ENCODE assay signal across 12 cellular contexts in genomic region chr5:146731909-146732659, GRCh38.
A peak's percentile ranks its signal among the peaks of the same experiment; 100 is the strongest.
DNase-seq lines count a peak whose midpoint lies in the region; TF ChIP-seq lines count a peak whose summit lies in the region.
"Had no signal": no experiment of that assay in that cellular context is flagged by ENCODE, and none has a peak within 500 bp of the region (broad histone marks: within the 10 kb centered on the region; RNA-seq: fewer than 3 reads in every experiment).

No MANE protein-coding gene starts in this region.

- POLR2A ChIA-PET in Caco-2 (lab: Charles Lee), result no interaction called here

- H3K27ac Mint-ChIP-seq in Caco-2 (ENCODE audit: unreplicated experiment), result peak overlapping the region; percentile 51
- peak overlapping the region; percentile 72 for H3K27ac Mint-ChIP-seq in endodermal cell
- no peak overlapping the region for H3K27ac Mint-ChIP-seq in activated T-helper 2 cell treated with anti-CD3 and anti-CD28 coated beads, Interferon-gamma antibody, Interleukin-2, Interleukin-4, amounts not matched to agents 10 μg/mL and 5 μg/mL and 100 μg/mL, durations not matched to agents 14 hours and 24 hours and 36 hours
- H3K27ac Mint-ChIP-seq: progenitor cell of endocrine pancreas had no signal

- H3K4me3 ChIP-seq in Caco-2 (ENCODE audit: low read depth, low read length) (no peak overlapping the region), NT2/D1 (ENCODE audit: insufficient read length, low read depth) (no peak overlapping the region), endodermal cell (ENCODE audit: low read length) (no peak overlapping the region), mesodermal cell (ENCODE audit: extremely low read depth, insufficient read depth, low read length, poor library complexity, severe bottlenecking) (no peak overlapping the region)
- H3K4me3 ChIP-seq: heart right ventricle had no signal

- H3K27me3 ChIP-seq in Caco-2 (replicated peaks; ENCODE audit: control insufficient read depth, insufficient read depth, low read length), result no peaks in the 10 kb centered on the region
- no peaks in the 10 kb centered on the region for H3K27me3 ChIP-seq in NT2/D1 (ENCODE audit: insufficient read depth, insufficient read length)
- H3K27me3 ChIP-seq in endodermal cell (ENCODE audit: control insufficient read depth, insufficient read depth, low read length, poor library complexity, severe bottlenecking), result no peaks in the 10 kb centered on the region
- H3K27me3 ChIP-seq: heart right ventricle had no signal

- DNase-seq in Caco-2, result no peak
- peak; percentile 8 for DNase-seq in NT2/D1 (ENCODE audit: low read depth, low spot score)
- DNase-seq in endodermal cell, result no peak
- DNase-seq in putamen (ENCODE audit: low spot score), result no peak
- no peak for DNase-seq in activated T-helper 2 cell treated with anti-CD3 and anti-CD28 coated beads, Interferon-gamma antibody, Interleukin-2, Interleukin-4, amounts not matched to agents 10 μg/mL and 5 μg/mL and 100 μg/mL, durations not matched to agents 14 hours and 24 hours and 36 hours (ENCODE audit: low spot score)
- DNase-seq in UCSD-AML1 (lab: John Stamatoyannopoulos, UW; ENCODE audit: unreplicated experiment), result no peak
- no peak for DNase-seq in SK-N-DZ (ENCODE audit: low spot score)
- DNase-seq: central memory CD4-positive, alpha-beta T cell; heart right ventricle; NCI-H2029 had no signal

- H3K27me3 Mint-ChIP-seq in Caco-2 (ENCODE audit: insufficient read depth, unreplicated experiment), result no peaks in the 10 kb centered on the region
- H3K27me3 Mint-ChIP-seq in endodermal cell (ENCODE audit: insufficient read depth), result no peaks in the 10 kb centered on the region
- H3K27me3 Mint-ChIP-seq in activated T-helper 2 cell treated with anti-CD3 and anti-CD28 coated beads, Interferon-gamma antibody, Interleukin-2, Interleukin-4, amounts not matched to agents 10 μg/mL and 5 μg/mL and 100 μg/mL, durations not matched to agents 14 hours and 24 hours and 36 hours (ENCODE audit: low read depth), result no peaks in the 10 kb centered on the region
- H3K27me3 Mint-ChIP-seq: progenitor cell of endocrine pancreas had no signal

- no TSS peak for BruUV-seq in Caco-2 (replicated peaks; lab: Mats Ljungman, UMichigan)

- TF ChIP-seq CTCF in Caco-2 (IDR thresholded peaks at IDR 0.05; ENCODE audit: insufficient read depth in 1 of 2, low read depth in 1 of 2, low read length in 1 of 2, severe bottlenecking in 1 of 2, unreplicated experiment in 1 of 2) (no peak), endodermal cell (conservative IDR thresholded peaks at IDR 0.05) (no peak)

- H3K4me1 ChIP-seq in Caco-2 (peaks cover 24% of the 10 kb centered on the region), NT2/D1 (ENCODE audit: insufficient read depth, insufficient read length) (no peaks in the 10 kb centered on the region), endodermal cell (ENCODE audit: control insufficient read depth, insufficient read depth, low read length) (no peaks in the 10 kb centered on the region), mesodermal cell (ENCODE audit: control insufficient read depth, insufficient read depth, low read length, poor library complexity, severe bottlenecking) (peaks cover 20% of the 10 kb centered on the region)
- H3K4me1 ChIP-seq: heart right ventricle had no signal

- intact Hi-C loops in Caco-2 (cut with micrococcal nuclease; ENCODE audit: unreplicated experiment), result no loop called here
- intact Hi-C loops in activated T-helper 2 cell treated with anti-CD3 and anti-CD28 coated beads, Interferon-gamma antibody, Interleukin-2, Interleukin-4, amounts not matched to agents 10 μg/mL and 5 μg/mL and 100 μg/mL, durations not matched to agents 14 hours and 24 hours and 36 hours (cut with micrococcal nuclease), result no loop called here

- H3K9me3 ChIP-seq in Caco-2, result peaks cover 36% of the 10 kb centered on the region
- peaks cover 24% of the 10 kb centered on the region; the same call in 1 of the 2 replicates for H3K9me3 ChIP-seq in NT2/D1 (ENCODE audit: insufficient read depth, low read length)
- H3K9me3 ChIP-seq in endodermal cell (ENCODE audit: control insufficient read depth, low read length), result peaks cover 29% of the 10 kb centered on the region
- peaks cover 26% of the 10 kb centered on the region for H3K9me3 ChIP-seq in mesodermal cell (ENCODE audit: control insufficient read depth, low read length)

- H3K9me3 Mint-ChIP-seq in Caco-2 (ENCODE audit: unreplicated experiment) (peaks cover 18% of the 10 kb centered on the region), endodermal cell (peaks cover 38% of the 10 kb centered on the region)
- peaks cover 24% of the 10 kb centered on the region for H3K9me3 Mint-ChIP-seq in activated T-helper 2 cell treated with anti-CD3 and anti-CD28 coated beads, Interferon-gamma antibody, Interleukin-2, Interleukin-4, amounts not matched to agents 10 μg/mL and 5 μg/mL and 100 μg/mL, durations not matched to agents 14 hours and 24 hours and 36 hours

- no peak overlapping the region for H3K27ac ChIP-seq in endodermal cell (ENCODE audit: low read depth, low read length)
- H3K27ac ChIP-seq in mesodermal cell (ENCODE audit: low read depth, low read length, severe bottlenecking), result peak overlapping the region; percentile 81
- H3K27ac ChIP-seq: heart right ventricle had no signal

- H3K36me3 Mint-ChIP-seq in Caco-2 (ENCODE audit: insufficient read depth, unreplicated experiment) (no peaks in the 10 kb centered on the region), endodermal cell (ENCODE audit: low read depth) (peaks cover 22% of the 10 kb centered on the region)
- H3K36me3 Mint-ChIP-seq in activated T-helper 2 cell treated with anti-CD3 and anti-CD28 coated beads, Interferon-gamma antibody, Interleukin-2, Interleukin-4, amounts not matched to agents 10 μg/mL and 5 μg/mL and 100 μg/mL, durations not matched to agents 14 hours and 24 hours and 36 hours (ENCODE audit: low read depth), result peaks cover 5% of the 10 kb centered on the region

- H3K4me1 Mint-ChIP-seq in Caco-2 (ENCODE audit: low read depth, unreplicated experiment), result peaks cover 14% of the 10 kb centered on the region
- H3K4me1 Mint-ChIP-seq in endodermal cell, result no peaks in the 10 kb centered on the region
- no peaks in the 10 kb centered on the region for H3K4me1 Mint-ChIP-seq in activated T-helper 2 cell treated with anti-CD3 and anti-CD28 coated beads, Interferon-gamma antibody, Interleukin-2, Interleukin-4, amounts not matched to agents 10 μg/mL and 5 μg/mL and 100 μg/mL, durations not matched to agents 14 hours and 24 hours and 36 hours (ENCODE audit: low read depth)

- WGBS in endodermal cell (ENCODE audit: insufficient coverage in 1 of 2, insufficient read length in 1 of 2), 2 experiments, result 76 to 85% methylated on average over 1 to 5 of the region's 5 CpGs
- no CpG with 5 or more reads among the region's 5 CpGs for WGBS in mesodermal cell (ENCODE audit: insufficient coverage in 2 of 2), 2 experiments

- H3K9ac ChIP-seq in NT2/D1 (ENCODE audit: insufficient read length, low read depth), result no peak overlapping the region
- H3K9ac ChIP-seq in endodermal cell (ENCODE audit: extremely low read depth, low read length, poor library complexity, severe bottlenecking), result no peak overlapping the region

- CTCF ChIA-PET in Caco-2 (lab: Charles Lee), result no interaction called here

- no peaks in the 10 kb centered on the region for H3K36me3 ChIP-seq in Caco-2 (ENCODE audit: control insufficient read depth, insufficient read depth, low read length)
- no peaks in the 10 kb centered on the region for H3K36me3 ChIP-seq in NT2/D1 (ENCODE audit: insufficient read depth, insufficient read length, low read length)
- no peaks in the 10 kb centered on the region for H3K36me3 ChIP-seq in endodermal cell (ENCODE audit: control insufficient read depth, insufficient read depth, low read length)
- H3K36me3 ChIP-seq in mesodermal cell (ENCODE audit: control insufficient read depth, insufficient read depth, low read length), result no peaks in the 10 kb centered on the region
- H3K36me3 ChIP-seq: heart right ventricle had no signal

- H3K4me3 Mint-ChIP-seq in Caco-2 (ENCODE audit: unreplicated experiment) (peak overlapping the region; percentile 24), endodermal cell (no peak overlapping the region)
- no peak overlapping the region for H3K4me3 Mint-ChIP-seq in activated T-helper 2 cell treated with anti-CD3 and anti-CD28 coated beads, Interferon-gamma antibody, Interleukin-2, Interleukin-4, amounts not matched to agents 10 μg/mL and 5 μg/mL and 100 μg/mL, durations not matched to agents 14 hours and 24 hours and 36 hours (ENCODE audit: low read depth)
